23 cellular contexts compared by ENCODE assay signal in the genomic region with DNA sequence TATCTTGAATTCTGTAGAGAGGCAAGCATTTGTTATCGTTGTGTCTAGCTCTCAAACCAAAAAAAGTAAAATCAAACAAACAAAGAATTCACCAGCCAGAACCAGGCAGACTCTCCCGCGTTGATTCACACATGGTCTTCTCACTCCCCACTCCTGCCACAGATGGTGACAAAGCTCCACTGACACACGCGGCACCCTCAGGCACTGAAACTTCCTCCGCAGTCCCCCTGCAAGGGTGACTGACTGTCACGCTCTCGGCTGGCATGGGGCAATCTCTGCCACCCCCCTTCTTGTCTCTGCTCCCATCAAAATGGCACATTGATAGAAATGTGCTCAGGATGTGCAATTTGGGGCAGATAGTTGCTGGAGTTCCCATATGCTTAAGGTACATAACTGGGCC.
A peak's percentile ranks its signal among the peaks of the same experiment; 100 is the strongest.
DNase-seq lines count a peak whose midpoint lies in the region; ATAC-seq and TF ChIP-seq lines count a peak whose summit lies in the region.
"Had no signal": no experiment of that assay in that cellular context is flagged by ENCODE, and none has a peak within 500 bp of the region (broad histone marks: within the 10 kb centered on the region; RNA-seq: fewer than 3 reads in every experiment).

No MANE protein-coding gene starts in this region.

- H3K9me2 ChIP-seq in GM23338 (ENCODE audit: insufficient read depth): peaks cover 2% of the 10 kb centered on the region; the same call in 1 of the 2 replicates

- no peak for TF ChIP-seq CTCF in GM23338 (conservative IDR thresholded peaks at IDR 0.05; ENCODE audit: low read depth in 2 of 2)

- H4K20me1 ChIP-seq in GM23338 (replicated peaks; ENCODE audit: insufficient read depth): no peaks in the 10 kb centered on the region

- no peaks in the 10 kb centered on the region for H3K36me3 Mint-ChIP-seq in GM23338 (ENCODE audit: low read depth)
- no peaks in the 10 kb centered on the region for H3K36me3 Mint-ChIP-seq in activated T-helper 17 cell treated with anti-CD3 and anti-CD28 coated beads, Interleukin-2, amount 50 U/mL, for 72 hours (ENCODE audit: low read depth)
- H3K36me3 Mint-ChIP-seq: CD4-positive, alpha-beta memory T cell had no signal

- no peak overlapping the region for H3K27ac ChIP-seq in GM23338 (ENCODE audit: low read depth)
- H3K27ac ChIP-seq: A549 had no signal

- H3K4me3 ChIP-seq in GM23338: no peak overlapping the region
- H3K4me3 ChIP-seq: A549, MG63 had no signal

- ATAC-seq in GM23338: no peak
- peak; percentile 33 for ATAC-seq in left ventricle myocardium superior
- no peak for ATAC-seq in activated T-helper 17 cell treated with anti-CD3 and anti-CD28 coated beads, Interleukin-2, amount 50 U/mL, for 72 hours (replicated peaks)
- ATAC-seq: A549 had no signal

- no peak overlapping the region for H3K4me3 Mint-ChIP-seq in GM23338
- no peak overlapping the region for H3K4me3 Mint-ChIP-seq in activated T-helper 17 cell treated with anti-CD3 and anti-CD28 coated beads, Interleukin-2, amount 50 U/mL, for 72 hours
- H3K4me3 Mint-ChIP-seq: CD4-positive, alpha-beta memory T cell had no signal

- intact Hi-C loops in left ventricle myocardium superior (cut with micrococcal nuclease): no loop called here

- no peaks in the 10 kb centered on the region for H3F3A ChIP-seq in GM23338 (replicated peaks; ENCODE audit: low read depth)

- no peaks in the 10 kb centered on the region for H3K9me3 Mint-ChIP-seq in GM23338
- peaks cover 5% of the 10 kb centered on the region for H3K9me3 Mint-ChIP-seq in activated T-helper 17 cell treated with anti-CD3 and anti-CD28 coated beads, Interleukin-2, amount 50 U/mL, for 72 hours

- H3K27me3 Mint-ChIP-seq in GM23338 (ENCODE audit: insufficient read depth, low read depth, poor library complexity): no peaks in the 10 kb centered on the region
- H3K27me3 Mint-ChIP-seq in activated T-helper 17 cell treated with anti-CD3 and anti-CD28 coated beads, Interleukin-2, amount 50 U/mL, for 72 hours: peaks cover 7% of the 10 kb centered on the region

- H3K4me1 Mint-ChIP-seq in GM23338: peaks cover 14% of the 10 kb centered on the region
- no peaks in the 10 kb centered on the region for H3K4me1 Mint-ChIP-seq in activated T-helper 17 cell treated with anti-CD3 and anti-CD28 coated beads, Interleukin-2, amount 50 U/mL, for 72 hours
- H3K4me1 Mint-ChIP-seq: CD4-positive, alpha-beta memory T cell had no signal

- H3K27me3 ChIP-seq in GM23338 (ENCODE audit: insufficient read depth): no peaks in the 10 kb centered on the region
- H3K27me3 ChIP-seq: MG63 had no signal

- in situ Hi-C loops in KBM-7 (cut with MboI; ENCODE audit: low pct_unique_long_range_greater_than_20kb, low sequenced_read_pairs): no loop called here

- peaks cover 16% of the 10 kb centered on the region for H3K4me1 ChIP-seq in GM23338 (ENCODE audit: insufficient read depth)
- H3K4me1 ChIP-seq: A549, Caco-2 had no signal

- H3K27ac Mint-ChIP-seq in GM23338: no peak overlapping the region
- no peak overlapping the region for H3K27ac Mint-ChIP-seq in activated T-helper 17 cell treated with anti-CD3 and anti-CD28 coated beads, Interleukin-2, amount 50 U/mL, for 72 hours
- H3K27ac Mint-ChIP-seq: CD4-positive, alpha-beta memory T cell had no signal

- H3K79me2 ChIP-seq in GM23338 (replicated peaks; ENCODE audit: insufficient read depth): no peaks in the 10 kb centered on the region

- peak overlapping the region; percentile 16; the same call in 1 of the 2 replicates for H2AFZ ChIP-seq in GM23338

- DNase-seq in GM23338 (ENCODE audit: low spot score) (no peak), cerebellar cortex (ENCODE audit: low spot score) (peak; percentile 56), left ventricle myocardium superior (peak; percentile 28), occipital lobe (lab: John Stamatoyannopoulos, UW) (peak; percentile 2), KBM-7 (no peak)
- no peak for DNase-seq in activated CD4-positive, alpha-beta T cell treated with anti-CD3 and anti-CD28 coated beads for 1 hour
- no peak for DNase-seq in activated CD4-positive, alpha-beta T cell treated with anti-CD3 and anti-CD28 coated beads, Interleukin-2, amount 50 U/mL, for 48 hours
- DNase-seq: AML-193; Caco-2; CD4-positive, alpha-beta memory T cell; H7; KG1; MG63; NCI-H1105 treated with DMSO at 0.1 percent for 48 hours; NCI-H146; NCI-H1930; NCI-H2107; NCI-H446; NCI-H524 treated with DMSO at 0.1 percent for 48 hours; NCI-H774; SHP77 had no signal

- H3K36me3 ChIP-seq in GM23338 (ENCODE audit: insufficient read depth): no peaks in the 10 kb centered on the region
- H3K36me3 ChIP-seq: MG63 had no signal

- 0 out of 2 replicates have a peak overlapping the region, but pooled peaks have one; percentile 38 for H3K4me2 ChIP-seq in GM23338
- H3K4me2 ChIP-seq: A549 had no signal

TF ChIP-seq in GM23338, 12 proteins besides CTCF, POLR2A, EP300 and RAD21 (continues in another document):
- no peak for TF ChIP-seq ZNF114 (CRISPR knock-in tag; IDR thresholded peaks at IDR 0.05)
- TF ChIP-seq NANOG (IDR thresholded peaks at IDR 0.05; ENCODE audit: borderline replicate concordance): no peak
- no peak for TF ChIP-seq CREB1 (CRISPR knock-in tag; IDR thresholded peaks at IDR 0.05; ENCODE audit: low read depth)
- TF ChIP-seq, protein P1, sequence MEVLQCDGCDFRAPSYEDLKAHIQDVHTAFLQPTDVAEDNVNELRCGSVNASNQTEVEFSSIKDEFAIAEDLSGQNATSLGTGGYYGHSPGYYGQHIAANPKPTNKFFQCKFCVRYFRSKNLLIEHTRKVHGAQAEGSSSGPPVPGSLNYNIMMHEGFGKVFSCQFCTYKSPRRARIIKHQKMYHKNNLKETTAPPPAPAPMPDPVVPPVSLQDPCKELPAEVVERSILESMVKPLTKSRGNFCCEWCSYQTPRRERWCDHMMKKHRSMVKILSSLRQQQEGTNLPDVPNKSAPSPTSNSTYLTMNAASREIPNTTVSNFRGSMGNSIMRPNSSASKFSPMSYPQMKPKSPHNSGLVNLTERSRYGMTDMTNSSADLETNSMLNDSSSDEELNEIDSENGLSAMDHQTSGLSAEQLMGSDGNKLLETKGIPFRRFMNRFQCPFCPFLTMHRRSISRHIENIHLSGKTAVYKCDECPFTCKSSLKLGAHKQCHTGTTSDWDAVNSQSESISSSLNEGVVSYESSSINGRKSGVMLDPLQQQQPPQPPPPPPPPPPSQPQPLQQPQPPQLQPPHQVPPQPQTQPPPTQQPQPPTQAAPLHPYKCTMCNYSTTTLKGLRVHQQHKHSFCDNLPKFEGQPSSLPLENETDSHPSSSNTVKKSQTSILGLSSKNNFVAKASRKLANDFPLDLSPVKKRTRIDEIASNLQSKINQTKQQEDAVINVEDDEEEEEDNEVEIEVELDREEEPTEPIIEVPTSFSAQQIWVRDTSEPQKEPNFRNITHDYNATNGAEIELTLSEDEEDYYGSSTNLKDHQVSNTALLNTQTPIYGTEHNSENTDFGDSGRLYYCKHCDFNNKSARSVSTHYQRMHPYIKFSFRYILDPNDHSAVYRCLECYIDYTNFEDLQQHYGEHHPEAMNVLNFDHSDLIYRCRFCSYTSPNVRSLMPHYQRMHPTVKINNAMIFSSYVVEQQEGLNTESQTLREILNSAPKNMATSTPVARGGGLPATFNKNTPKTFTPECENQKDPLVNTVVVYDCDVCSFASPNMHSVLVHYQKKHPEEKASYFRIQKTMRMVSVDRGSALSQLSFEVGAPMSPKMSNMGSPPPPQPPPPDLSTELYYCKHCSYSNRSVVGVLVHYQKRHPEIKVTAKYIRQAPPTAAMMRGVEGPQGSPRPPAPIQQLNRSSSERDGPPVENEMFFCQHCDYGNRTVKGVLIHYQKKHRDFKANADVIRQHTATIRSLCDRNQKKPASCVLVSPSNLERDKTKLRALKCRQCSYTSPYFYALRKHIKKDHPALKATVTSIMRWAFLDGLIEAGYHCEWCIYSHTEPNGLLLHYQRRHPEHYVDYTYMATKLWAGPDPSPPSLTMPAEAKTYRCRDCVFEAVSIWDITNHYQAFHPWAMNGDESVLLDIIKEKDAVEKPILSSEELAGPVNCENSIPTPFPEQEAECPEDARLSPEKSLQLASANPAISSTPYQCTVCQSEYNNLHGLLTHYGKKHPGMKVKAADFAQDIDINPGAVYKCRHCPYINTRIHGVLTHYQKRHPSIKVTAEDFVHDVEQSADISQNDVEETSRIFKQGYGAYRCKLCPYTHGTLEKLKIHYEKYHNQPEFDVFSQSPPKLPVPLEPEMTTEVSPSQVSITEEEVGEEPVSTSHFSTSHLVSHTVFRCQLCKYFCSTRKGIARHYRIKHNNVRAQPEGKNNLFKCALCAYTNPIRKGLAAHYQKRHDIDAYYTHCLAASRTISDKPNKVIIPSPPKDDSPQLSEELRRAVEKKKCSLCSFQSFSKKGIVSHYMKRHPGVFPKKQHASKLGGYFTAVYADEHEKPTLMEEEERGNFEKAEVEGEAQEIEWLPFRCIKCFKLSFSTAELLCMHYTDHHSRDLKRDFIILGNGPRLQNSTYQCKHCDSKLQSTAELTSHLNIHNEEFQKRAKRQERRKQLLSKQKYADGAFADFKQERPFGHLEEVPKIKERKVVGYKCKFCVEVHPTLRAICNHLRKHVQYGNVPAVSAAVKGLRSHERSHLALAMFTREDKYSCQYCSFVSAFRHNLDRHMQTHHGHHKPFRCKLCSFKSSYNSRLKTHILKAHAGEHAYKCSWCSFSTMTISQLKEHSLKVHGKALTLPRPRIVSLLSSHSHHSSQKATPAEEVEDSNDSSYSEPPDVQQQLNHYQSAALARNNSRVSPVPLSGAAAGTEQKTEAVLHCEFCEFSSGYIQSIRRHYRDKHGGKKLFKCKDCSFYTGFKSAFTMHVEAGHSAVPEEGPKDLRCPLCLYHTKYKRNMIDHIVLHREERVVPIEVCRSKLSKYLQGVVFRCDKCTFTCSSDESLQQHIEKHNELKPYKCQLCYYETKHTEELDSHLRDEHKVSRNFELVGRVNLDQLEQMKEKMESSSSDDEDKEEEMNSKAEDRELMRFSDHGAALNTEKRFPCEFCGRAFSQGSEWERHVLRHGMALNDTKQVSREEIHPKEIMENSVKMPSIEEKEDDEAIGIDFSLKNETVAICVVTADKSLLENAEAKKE (CRISPR knock-in tag; IDR thresholded peaks at IDR 0.05): no peak
- no peak for TF ChIP-seq JUNB (IDR thresholded peaks at IDR 0.05; ENCODE audit: unreplicated experiment)
- no peak for TF ChIP-seq STAT1 (IDR thresholded peaks at IDR 0.05; ENCODE audit: unreplicated experiment)
- TF ChIP-seq POLR2AphosphoS5 (IDR thresholded peaks at IDR 0.05; ENCODE audit: low read depth): no peak
- no peak for TF ChIP-seq EZH2 (IDR thresholded peaks at IDR 0.05; ENCODE audit: low read depth, unreplicated experiment)
- no peak for TF ChIP-seq EZH2phosphoT487 (IDR thresholded peaks at IDR 0.05; ENCODE audit: unreplicated experiment)
- TF ChIP-seq, protein P2, sequence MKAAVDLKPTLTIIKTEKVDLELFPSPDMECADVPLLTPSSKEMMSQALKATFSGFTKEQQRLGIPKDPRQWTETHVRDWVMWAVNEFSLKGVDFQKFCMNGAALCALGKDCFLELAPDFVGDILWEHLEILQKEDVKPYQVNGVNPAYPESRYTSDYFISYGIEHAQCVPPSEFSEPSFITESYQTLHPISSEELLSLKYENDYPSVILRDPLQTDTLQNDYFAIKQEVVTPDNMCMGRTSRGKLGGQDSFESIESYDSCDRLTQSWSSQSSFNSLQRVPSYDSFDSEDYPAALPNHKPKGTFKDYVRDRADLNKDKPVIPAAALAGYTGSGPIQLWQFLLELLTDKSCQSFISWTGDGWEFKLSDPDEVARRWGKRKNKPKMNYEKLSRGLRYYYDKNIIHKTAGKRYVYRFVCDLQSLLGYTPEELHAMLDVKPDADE (IDR thresholded peaks at IDR 0.05): no peak

Comparison
In these comparisons a context has a peak if more than half of its experiments do, and no peak if none do; other contexts are left out.
1. DNase-seq: peak in cerebellar cortex (single experiment), left ventricle myocardium superior (single experiment) and occipital lobe (single experiment); none in GM23338 (single experiment), activated CD4-positive, alpha-beta T cell treated with anti-CD3 and anti-CD28 coated beads for 1 hour (single experiment), KBM-7 (single experiment) and activated CD4-positive, alpha-beta T cell treated with anti-CD3 and anti-CD28 coated beads, Interleukin-2, amount 50 U/mL, for 48 hours (0 of 2).